28 cellular contexts compared by ENCODE assay signal in genomic region chr1:180924939-180925338, GRCh38. TPM values are rescaled to one million over a fixed set of nuclear protein-coding genes. Genes with fewer than 3 reads are reported as not detected.
DNase-seq lines count a peak whose midpoint lies in the region; ATAC-seq, FAIRE-seq and TF ChIP-seq lines count a peak whose summit lies in the region.
"Had no signal": no experiment of that assay in that cellular context is flagged by ENCODE, and none has a peak within 500 bp of the region (broad histone marks: within the 10 kb centered on the region; RNA-seq: fewer than 3 reads in every experiment).

No MANE protein-coding gene starts in this region.

- no peak for TF ChIP-seq EP300 in sigmoid colon (IDR thresholded peaks at IDR 0.05)

- intact Hi-C loops in kidney (cut with DNase I): no loop called here
- intact Hi-C loops in sigmoid colon (cut with DNase I): no loop called here
- intact Hi-C loops in CD14-positive monocyte (cut with micrococcal nuclease): no loop called here

- H3K79me2 ChIP-seq in GM23338 (replicated peaks; ENCODE audit: insufficient read depth): no peaks in the 10 kb centered on the region
- H3K79me2 ChIP-seq in H9 (ENCODE audit: insufficient read depth, low read length): no peaks in the 10 kb centered on the region

- no peak overlapping the region for H2BK15ac ChIP-seq in H9 (ENCODE audit: low read depth, low read length)

- peak overlapping the region in 1 of 2 donors; percentile 31 for H3K9ac ChIP-seq in kidney (ENCODE audit: low read length in 2 of 2)
- H3K9ac ChIP-seq in H9 (ENCODE audit: extremely low read depth, insufficient read length, low read length): no peak overlapping the region
- H3K9ac ChIP-seq: SK-N-SH had no signal

- peaks cover 45% of the 10 kb centered on the region for H3K4me1 ChIP-seq in GM23338 (ENCODE audit: insufficient read depth)
- H3K4me1 ChIP-seq in kidney (ENCODE audit: control insufficient read depth in 1 of 2, insufficient read depth in 1 of 2, low read depth in 1 of 2, low read length in 2 of 2): peaks cover 39 to 47% of the 10 kb centered on the region in 2 donors
- H3K4me1 ChIP-seq in sigmoid colon: peaks cover 0 to 53% (median 46%) of the 10 kb centered on the region in 4 donors
- peaks cover 27% of the 10 kb centered on the region; the same call in 1 of the 2 replicates for H3K4me1 ChIP-seq in H9 (ENCODE audit: insufficient read depth, low read length)

- TF ChIP-seq POLR2A in sigmoid colon (IDR thresholded peaks at IDR 0.05): no peak

- no peaks in the 10 kb centered on the region for H3F3A ChIP-seq in GM23338 (replicated peaks; ENCODE audit: low read depth)

- H3K9me3 Mint-ChIP-seq in GM23338 (no peaks in the 10 kb centered on the region; the same call in 2 of the 3 replicates), H9 (no peaks in the 10 kb centered on the region), CD14-positive monocyte (no peaks in the 10 kb centered on the region)
- H3K9me3 Mint-ChIP-seq: activated T-cell treated with anti-CD3 and anti-CD28 coated beads, Interleukin-2, amount 50 U/mL, for 72 hours; central memory CD8-positive, alpha-beta T cell; neural crest cell had no signal

- H3K4me3 Mint-ChIP-seq in GM23338 (no peak overlapping the region), H9 (no peak overlapping the region), CD14-positive monocyte (no peak overlapping the region)
- H3K4me3 Mint-ChIP-seq: activated T-cell treated with anti-CD3 and anti-CD28 coated beads, Interleukin-2, amount 50 U/mL, for 72 hours; central memory CD8-positive, alpha-beta T cell had no signal

- no peak for FAIRE-seq in kidney (lab: Jason Lieb, UNC)
- FAIRE-seq: endometrium had no signal

- H3K9me2 ChIP-seq in GM23338 (ENCODE audit: insufficient read depth): peaks cover 6% of the 10 kb centered on the region; the same call in 1 of the 2 replicates
- H3K9me2 ChIP-seq: SK-N-SH had no signal

- no peak overlapping the region for H3K56ac ChIP-seq in H9 (ENCODE audit: insufficient read length, low read depth, low read length)

- H3K18ac ChIP-seq in H9 (ENCODE audit: insufficient read length, low read depth, low read length): no peak overlapping the region

- peaks cover 73% of the 10 kb centered on the region for H3K4me1 Mint-ChIP-seq in GM23338
- H3K4me1 Mint-ChIP-seq in H9: peaks cover 71 to 79% of the 10 kb centered on the region in 2 experiments
- H3K4me1 Mint-ChIP-seq in CD14-positive monocyte: peaks cover 10% of the 10 kb centered on the region
- H3K4me1 Mint-ChIP-seq: central memory CD8-positive, alpha-beta T cell had no signal

- no peak overlapping the region for H3T11ph ChIP-seq in H9 (ENCODE audit: low read length)

- no peak overlapping the region for H3K14ac ChIP-seq in H9 (ENCODE audit: insufficient read depth, low read length)

- no peak overlapping the region for H3K4ac ChIP-seq in H9 (ENCODE audit: low read depth, low read length)

- no peak overlapping the region for H2AK5ac ChIP-seq in H9 (ENCODE audit: insufficient read length, low read length)

- H3K23ac ChIP-seq in H9 (ENCODE audit: insufficient read length, low read depth, low read length): no peak overlapping the region

- H2AFZ ChIP-seq in GM23338 (no peak overlapping the region), H9 (ENCODE audit: low read length) (no peak overlapping the region)

- H4K5ac ChIP-seq in H9 (ENCODE audit: insufficient read length, low read depth, low read length): no peak overlapping the region

- no peaks in the 10 kb centered on the region for H3K79me1 ChIP-seq in H9 (ENCODE audit: insufficient read depth, low read depth, low read length, poor library complexity, severe bottlenecking)

- H3K4me3 ChIP-seq in GM23338: no peak overlapping the region
- H3K4me3 ChIP-seq in WERI-Rb-1 (ENCODE audit: low read depth, low read length): no peak overlapping the region
- no peak overlapping the region for H3K4me3 ChIP-seq in kidney (ENCODE audit: low read length in 2 of 2)
- H3K4me3 ChIP-seq in sigmoid colon: no peak overlapping the region
- H3K4me3 ChIP-seq: lower lobe of right lung, testis, uterus had no signal

- no peak overlapping the region for H4K8ac ChIP-seq in H9 (replicated peaks; ENCODE audit: insufficient read length, low read depth, low read length)

- H3K9me3 ChIP-seq in WERI-Rb-1 (ENCODE audit: severe bottlenecking): no peaks in the 10 kb centered on the region
- no peaks in the 10 kb centered on the region for H3K9me3 ChIP-seq in kidney (ENCODE audit: control insufficient read depth in 1 of 2, low read length in 2 of 2)
- H3K9me3 ChIP-seq in sigmoid colon: no peaks in the 10 kb centered on the region
- H3K9me3 ChIP-seq in H9 (ENCODE audit: control insufficient read depth, low read depth, low read length): no peaks in the 10 kb centered on the region
- H3K9me3 ChIP-seq: lower lobe of right lung, SK-N-SH, testis, uterus had no signal

- no peak overlapping the region for H4K91ac ChIP-seq in H9 (ENCODE audit: insufficient read length, low read depth, low read length)

- 77 to 92% methylated on average over 2 of the region's 2 CpGs for WGBS in sigmoid colon, 2 donors
- no CpG with 5 or more reads among the region's 2 CpGs for WGBS in H9 (ENCODE audit: extremely low coverage, insufficient read length, low lambda C conversion rate)

- peak overlapping the region; percentile 64; the same call in 1 of the 2 replicates for H3K4me2 ChIP-seq in GM23338
- H3K4me2 ChIP-seq in H9 (ENCODE audit: insufficient read depth, insufficient read length, low read length): no peak overlapping the region
- H3K4me2 ChIP-seq: SK-N-SH had no signal

- DNase-seq in GM23338 (ENCODE audit: low spot score) (no peak), WERI-Rb-1 (no peak), kidney (peak; percentile 51), sigmoid colon (no peak), H9 (no peak), CD14-positive monocyte (ENCODE audit: low spot score) (no peak)
- no peak for DNase-seq in NK-92 treated with Interleukin-12 subunit alpha and Interleukin-12 subunit beta, amount 100 ng/mL, for 24 hours (lab: John Stamatoyannopoulos, UW)
- DNase-seq: activated CD4-positive, CD25-positive, alpha-beta regulatory T cell; activated T-cell treated with anti-CD3 and anti-CD28 coated beads, Interleukin-2, amount 50 U/mL, for 72 hours; COR-L47; dermis blood vessel endothelial cell; DMS53; foreskin melanocyte; kidney glomerular epithelial cell; lower lobe of right lung; NCI-H1048; NCI-H1694; NCI-H446 treated with DMSO at 0.1 percent for 48 hours; OCI-M1; SK-N-SH; stimulated activated CD4-positive, alpha-beta T cell treated with anti-CD3 and anti-CD28 coated beads, Interleukin-1b, Interleukin-23, amount 100 ng/mL, for 48 hours; stimulated activated naive CD4-positive, alpha-beta T cell treated with Interleukin-2 at 50 U/mL for 16 hours; testis; uterus had no signal

- H2BK20ac ChIP-seq in H9 (ENCODE audit: low read depth, low read length, poor library complexity, severe bottlenecking): no peak overlapping the region

- no peak for ATAC-seq in GM23338
- ATAC-seq: activated T-cell treated with anti-CD3 and anti-CD28 coated beads, Interleukin-2, amount 50 U/mL, for 72 hours; lower lobe of right lung; right cardiac atrium had no signal

- H3K27me3 ChIP-seq in GM23338 (ENCODE audit: insufficient read depth) (no peaks in the 10 kb centered on the region), WERI-Rb-1 (ENCODE audit: insufficient read depth, low read depth, severe bottlenecking) (no peaks in the 10 kb centered on the region), sigmoid colon (no peaks in the 10 kb centered on the region), H9 (ENCODE audit: insufficient read depth, low read length) (no peaks in the 10 kb centered on the region)
- H3K27me3 ChIP-seq: testis, uterus had no signal

- H3K36me3 Mint-ChIP-seq in GM23338 (ENCODE audit: low read depth) (no peaks in the 10 kb centered on the region), H9 (ENCODE audit: insufficient read depth in 1 of 3, low read depth in 3 of 3) (peaks cover 0 to 6% (median 0%) of the 10 kb centered on the region in 3 experiments; a peak in 2 of 7 replicates), CD14-positive monocyte (no peaks in the 10 kb centered on the region)

- H4K20me1 ChIP-seq in GM23338 (replicated peaks; ENCODE audit: insufficient read depth) (no peaks in the 10 kb centered on the region), H9 (ENCODE audit: control insufficient read depth, insufficient read depth, insufficient read length) (no peaks in the 10 kb centered on the region)

- H3K27me3 Mint-ChIP-seq in GM23338 (ENCODE audit: insufficient read depth, low read depth, poor library complexity) (peaks cover 9% of the 10 kb centered on the region), H9 (ENCODE audit: low read depth) (peaks cover 2% of the 10 kb centered on the region; the same call in 1 of the 2 replicates), CD14-positive monocyte (ENCODE audit: low read depth in 3 of 3) (peaks cover 0 to 8% (median 5%) of the 10 kb centered on the region in 3 donors)

- H3K23me2 ChIP-seq in H9 (ENCODE audit: insufficient read length, low read depth, low read length, poor library complexity, severe bottlenecking): peaks cover 6% of the 10 kb centered on the region

- H2BK120ac ChIP-seq in H9 (ENCODE audit: low read depth, low read length, poor library complexity, severe bottlenecking): no peak overlapping the region

- no peak overlapping the region for H2BK5ac ChIP-seq in H9 (ENCODE audit: insufficient read length, low read length)

- no peak overlapping the region for H2BK12ac ChIP-seq in H9 (ENCODE audit: insufficient read length, low read depth, low read length)

- H3K27ac Mint-ChIP-seq in GM23338: no peak overlapping the region
- H3K27ac Mint-ChIP-seq in H9: peak overlapping the region in 1 of 3 experiments; percentile 8; a peak in 2 of 7 replicates
- H3K27ac Mint-ChIP-seq in CD14-positive monocyte: no peak overlapping the region
- H3K27ac Mint-ChIP-seq: activated T-cell treated with anti-CD3 and anti-CD28 coated beads, Interleukin-2, amount 50 U/mL, for 72 hours had no signal

- H3K27ac ChIP-seq in GM23338 (ENCODE audit: low read depth) (no peak overlapping the region), WERI-Rb-1 (peak overlapping the region; percentile 98), kidney (ENCODE audit: low read depth in 2 of 2, low read length in 2 of 2) (peak overlapping the region; percentile 78 to 85), sigmoid colon (peak overlapping the region in 3 of 4 donors; percentile 83 to 89 (median 88)), H9 (ENCODE audit: insufficient read length, low read depth, low read length) (no peak overlapping the region)
- H3K27ac ChIP-seq: testis had no signal

- no peaks in the 10 kb centered on the region for H3K36me3 ChIP-seq in GM23338 (ENCODE audit: insufficient read depth)
- H3K36me3 ChIP-seq in WERI-Rb-1: peaks cover 9% of the 10 kb centered on the region; the same call in 1 of the 2 replicates
- peaks cover 0 to 2% of the 10 kb centered on the region in 2 donors for H3K36me3 ChIP-seq in kidney (ENCODE audit: control insufficient read depth in 1 of 2, insufficient read depth in 2 of 2, low read length in 2 of 2)
- H3K36me3 ChIP-seq in sigmoid colon: peaks cover 0 to 3% (median 0%) of the 10 kb centered on the region in 4 donors
- H3K36me3 ChIP-seq: lower lobe of right lung, uterus had no signal

- no peak for TF ChIP-seq CTCF in GM23338 (conservative IDR thresholded peaks at IDR 0.05; ENCODE audit: low read depth in 2 of 2)
- no peak for TF ChIP-seq CTCF in WERI-Rb-1 (IDR thresholded peaks at IDR 0.05; ENCODE audit: low read depth, low read length)
- TF ChIP-seq CTCF in kidney (IDR thresholded peaks at IDR 0.05; ENCODE audit: borderline replicate concordance, extremely low read depth, insufficient read depth): no peak
- no peak for TF ChIP-seq CTCF in sigmoid colon (IDR thresholded peaks at IDR 0.05)
- no peak for TF ChIP-seq CTCF in H9 (conservative IDR thresholded peaks at IDR 0.05)
- no peak for TF ChIP-seq CTCF in CD14-positive monocyte (IDR thresholded peaks at IDR 0.05)

RNA-seq across cellular contexts. Expression of gene KIAA1614, which starts 12.2 kb away (rescaled TPM):
- 1.8 and 2.3 TPM in 2 replicates for total RNA-seq in GM23338 (2014; rRNA removed; shearing (Covaris generic))
- polyA plus RNA-seq in GM23338 (2016; fragmentation: Nextera tagmentation; extraction: Ambion mirVana) (0.80 and 1.1 TPM in 2 replicates), kidney (ENCODE audit: insufficient read depth, low read depth, low replicate concordance) (5.4 TPM), sigmoid colon (1 to 10 TPM; 1.2 to 2.0 (median 1.8) TPM), CD14-positive monocyte (not detected)
- total RNA-seq in kidney (12.3 TPM), sigmoid colon (10 to 100 TPM in 2 of 4 donors, 1 to 10 TPM in 2; 6.3 to 14.8 (median 10.5) TPM), H9 (2021) (0.88 and 1.3 TPM in 2 replicates)

Comparison
In these comparisons a context has a peak if more than half of its experiments do, and no peak if none do; other contexts are left out.
1. H3K27ac ChIP-seq: peak in WERI-Rb-1 (single experiment), kidney (2 of 2) and sigmoid colon (3 of 4); none in GM23338 (single experiment) and H9 (single experiment).